Comparison of ENCODE assay signal across 13 cellular contexts in genomic region chr22:32476804-32477203, GRCh38. TPM values are rescaled to one million over a fixed set of nuclear protein-coding genes. Genes with fewer than 3 reads are reported as not detected.
DNase-seq lines count a peak whose midpoint lies in the region; TF ChIP-seq lines count a peak whose summit lies in the region.
"Had no signal": no experiment of that assay in that cellular context is flagged by ENCODE, and none has a peak within 500 bp of the region (broad histone marks: within the 10 kb centered on the region; RNA-seq: fewer than 3 reads in every experiment).

No MANE protein-coding gene starts in this region.

- no peaks in the 10 kb centered on the region for H3K9me3 ChIP-seq in adipocyte (ENCODE audit: control insufficient read depth, low read length)
- no peaks in the 10 kb centered on the region for H3K9me3 ChIP-seq in tibial nerve
- H3K9me3 ChIP-seq: pancreas, upper lobe of left lung had no signal

- H3K4me1 Mint-ChIP-seq in activated naive CD4-positive, alpha-beta T cell treated with anti-CD3 and anti-CD28 coated beads, Interleukin-2, amount 50 U/mL, for 24 hours: peaks cover 22% of the 10 kb centered on the region

- H3K4me3 ChIP-seq in adipocyte (ENCODE audit: low read length): peak overlapping the region; percentile 84
- H3K4me3 ChIP-seq in tibial nerve: peak overlapping the region in 2 of 4 donors; percentile 70 to 99

- 25 to 28% methylated on average over 4 of the region's 4 CpGs for WGBS in tibial nerve, 2 donors

- no peak for DNase-seq in activated naive CD4-positive, alpha-beta T cell treated with Interleukin-2 at 50 U/mL for 16 hours
- DNase-seq in adipocyte (ENCODE audit: low read depth) (no peak), medulla oblongata (ENCODE audit: extremely low spot score) (peak; percentile 35), tibial nerve (ENCODE audit: low spot score in 2 of 2) (no peak), NCI-H1436 treated with DMSO at 0.1 percent for 48 hours (lab: John Stamatoyannopoulos, UW) (no peak), epidermal melanocyte (ENCODE audit: insufficient read length, low spot score) (no peak), NCI-H2081 (lab: John Stamatoyannopoulos, UW) (no peak)
- DNase-seq: cortex of kidney, pancreas, upper lobe of left lung had no signal

- H3K27me3 ChIP-seq in adipocyte (replicated peaks; ENCODE audit: control insufficient read depth, insufficient read depth, low read length) (no peaks in the 10 kb centered on the region), tibial nerve (no peaks in the 10 kb centered on the region)
- H3K27me3 ChIP-seq: pancreas, upper lobe of left lung had no signal

- peak overlapping the region; percentile 98 for H3K9ac ChIP-seq in adipocyte (ENCODE audit: low read length)

- no peaks in the 10 kb centered on the region for H3K27me3 Mint-ChIP-seq in activated naive CD4-positive, alpha-beta T cell treated with anti-CD3 and anti-CD28 coated beads, Interleukin-2, amount 50 U/mL, for 24 hours

- peak overlapping the region in 3 of 4 donors; percentile 93 to 100 (median 99) for H3K27ac ChIP-seq in tibial nerve

- TF ChIP-seq EP300 in tibial nerve (IDR thresholded peaks at IDR 0.05): no peak

- TF ChIP-seq POLR2A in tibial nerve (IDR thresholded peaks at IDR 0.05): no peak

- peaks cover 8% of the 10 kb centered on the region for H3K36me3 Mint-ChIP-seq in activated naive CD4-positive, alpha-beta T cell treated with anti-CD3 and anti-CD28 coated beads, Interleukin-2, amount 50 U/mL, for 24 hours

- no peaks in the 10 kb centered on the region for H3K9me3 Mint-ChIP-seq in activated naive CD4-positive, alpha-beta T cell treated with anti-CD3 and anti-CD28 coated beads, Interleukin-2, amount 50 U/mL, for 24 hours

- H3K36me3 ChIP-seq in adipocyte (ENCODE audit: control insufficient read depth, insufficient read depth, low read length, severe bottlenecking): peaks cover 3% of the 10 kb centered on the region
- H3K36me3 ChIP-seq in tibial nerve: peaks cover 0 to 17% (median 0%) of the 10 kb centered on the region in 3 donors
- H3K36me3 ChIP-seq: pancreas had no signal

- TF ChIP-seq CTCF in tibial nerve (IDR thresholded peaks at IDR 0.05): no peak

- peak overlapping the region; percentile 14 for H3K27ac Mint-ChIP-seq in activated naive CD4-positive, alpha-beta T cell treated with anti-CD3 and anti-CD28 coated beads, Interleukin-2, amount 50 U/mL, for 24 hours

- H3K4me1 ChIP-seq in adipocyte (ENCODE audit: control insufficient read depth, insufficient read depth, low read length) (peaks cover 25% of the 10 kb centered on the region), tibial nerve (peaks cover 3 to 47% (median 21%) of the 10 kb centered on the region in 4 donors)

- peak overlapping the region; percentile 98 for H3K4me3 Mint-ChIP-seq in activated naive CD4-positive, alpha-beta T cell treated with anti-CD3 and anti-CD28 coated beads, Interleukin-2, amount 50 U/mL, for 24 hours

RNA-seq across cellular contexts. Expression of gene FBXO7, which starts 2.2 kb away (rescaled TPM):
- 100 to 1,000 TPM in 1 of 4 donors, 10 to 100 TPM in 3; 86.1 to 108 (median 92.9) TPM for total RNA-seq in tibial nerve

RNA-seq across cellular contexts. Expression of gene BPIFC, which starts 12.6 kb away (rescaled TPM):
- total RNA-seq in tibial nerve: not detected
- total RNA-seq: HT-29; T-helper 2 cell treated with Interferon-gamma antibody and Interleukin-4, amounts not matched to agents 100 ng/mL and 5 ng/mL, for 36 hours; upper lobe of left lung had no signal
